ENCODE assay signal across 2 cellular contexts in the genomic region with DNA sequence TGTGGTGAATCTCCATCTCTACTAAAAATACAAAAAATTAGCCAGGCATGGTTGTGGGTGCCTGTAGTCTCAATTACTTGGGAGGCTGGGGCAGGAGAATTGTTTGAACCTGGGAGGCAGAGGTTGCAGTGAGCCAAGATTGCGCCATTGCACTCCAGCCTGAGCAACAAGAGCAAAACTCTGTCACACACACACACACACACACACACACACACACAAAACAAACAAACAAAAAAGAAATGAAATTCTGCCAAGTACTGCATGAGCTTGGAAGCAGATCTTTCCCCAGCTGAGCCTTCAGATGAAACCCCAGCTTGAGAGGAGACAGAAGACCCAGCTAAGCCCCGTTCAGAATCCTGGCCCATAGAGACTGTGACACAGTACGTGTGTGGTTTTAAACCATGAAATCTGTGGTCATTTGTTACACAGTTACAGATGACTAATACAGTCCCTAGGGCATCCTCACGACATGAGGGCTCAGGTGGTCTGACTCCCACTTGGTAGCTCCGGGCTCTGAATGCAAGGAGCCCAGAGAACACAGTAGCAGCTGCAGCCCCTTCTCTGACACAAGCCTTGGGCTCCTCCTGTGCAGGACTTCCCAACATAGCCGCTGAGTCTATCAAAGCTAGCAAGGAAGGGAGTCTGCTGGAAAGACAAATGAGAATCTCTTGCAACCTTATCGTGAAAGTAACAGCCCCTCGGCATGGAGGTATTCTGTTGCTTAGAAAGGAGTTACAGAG.
TF ChIP-seq lines count a peak whose summit lies in the region.

No MANE protein-coding gene starts in this region.

TF ChIP-seq in SK-N-SH, 30 proteins besides CTCF, POLR2A, EP300 and RAD21:
- TF ChIP-seq, protein P1, sequence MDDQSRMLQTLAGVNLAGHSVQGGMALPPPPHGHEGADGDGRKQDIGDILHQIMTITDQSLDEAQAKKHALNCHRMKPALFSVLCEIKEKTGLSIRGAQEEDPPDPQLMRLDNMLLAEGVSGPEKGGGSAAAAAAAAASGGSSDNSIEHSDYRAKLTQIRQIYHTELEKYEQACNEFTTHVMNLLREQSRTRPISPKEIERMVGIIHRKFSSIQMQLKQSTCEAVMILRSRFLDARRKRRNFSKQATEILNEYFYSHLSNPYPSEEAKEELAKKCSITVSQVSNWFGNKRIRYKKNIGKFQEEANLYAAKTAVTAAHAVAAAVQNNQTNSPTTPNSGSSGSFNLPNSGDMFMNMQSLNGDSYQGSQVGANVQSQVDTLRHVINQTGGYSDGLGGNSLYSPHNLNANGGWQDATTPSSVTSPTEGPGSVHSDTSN (IDR thresholded peaks at IDR 0.05): no peak
- no peak for TF ChIP-seq POLR2AphosphoS5 (IDR thresholded peaks at IDR 0.05; ENCODE audit: low read depth, low read length)
- TF ChIP-seq, protein P2, sequence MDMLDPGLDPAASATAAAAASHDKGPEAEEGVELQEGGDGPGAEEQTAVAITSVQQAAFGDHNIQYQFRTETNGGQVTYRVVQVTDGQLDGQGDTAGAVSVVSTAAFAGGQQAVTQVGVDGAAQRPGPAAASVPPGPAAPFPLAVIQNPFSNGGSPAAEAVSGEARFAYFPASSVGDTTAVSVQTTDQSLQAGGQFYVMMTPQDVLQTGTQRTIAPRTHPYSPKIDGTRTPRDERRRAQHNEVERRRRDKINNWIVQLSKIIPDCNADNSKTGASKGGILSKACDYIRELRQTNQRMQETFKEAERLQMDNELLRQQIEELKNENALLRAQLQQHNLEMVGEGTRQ (IDR thresholded peaks at IDR 0.05; ENCODE audit: borderline replicate concordance, low read depth, low read length): no peak
- no peak for TF ChIP-seq NRF1 (IDR thresholded peaks at IDR 0.05; ENCODE audit: low read depth, low read length)
- TF ChIP-seq EZH2phosphoT487 (IDR thresholded peaks at IDR 0.05; ENCODE audit: borderline replicate concordance, low read depth): no peak
- TF ChIP-seq NFIC (IDR thresholded peaks at IDR 0.05; ENCODE audit: borderline replicate concordance): no peak
- TF ChIP-seq RFX5 (IDR thresholded peaks at IDR 0.05; ENCODE audit: low read length): no peak
- TF ChIP-seq, protein P3, sequence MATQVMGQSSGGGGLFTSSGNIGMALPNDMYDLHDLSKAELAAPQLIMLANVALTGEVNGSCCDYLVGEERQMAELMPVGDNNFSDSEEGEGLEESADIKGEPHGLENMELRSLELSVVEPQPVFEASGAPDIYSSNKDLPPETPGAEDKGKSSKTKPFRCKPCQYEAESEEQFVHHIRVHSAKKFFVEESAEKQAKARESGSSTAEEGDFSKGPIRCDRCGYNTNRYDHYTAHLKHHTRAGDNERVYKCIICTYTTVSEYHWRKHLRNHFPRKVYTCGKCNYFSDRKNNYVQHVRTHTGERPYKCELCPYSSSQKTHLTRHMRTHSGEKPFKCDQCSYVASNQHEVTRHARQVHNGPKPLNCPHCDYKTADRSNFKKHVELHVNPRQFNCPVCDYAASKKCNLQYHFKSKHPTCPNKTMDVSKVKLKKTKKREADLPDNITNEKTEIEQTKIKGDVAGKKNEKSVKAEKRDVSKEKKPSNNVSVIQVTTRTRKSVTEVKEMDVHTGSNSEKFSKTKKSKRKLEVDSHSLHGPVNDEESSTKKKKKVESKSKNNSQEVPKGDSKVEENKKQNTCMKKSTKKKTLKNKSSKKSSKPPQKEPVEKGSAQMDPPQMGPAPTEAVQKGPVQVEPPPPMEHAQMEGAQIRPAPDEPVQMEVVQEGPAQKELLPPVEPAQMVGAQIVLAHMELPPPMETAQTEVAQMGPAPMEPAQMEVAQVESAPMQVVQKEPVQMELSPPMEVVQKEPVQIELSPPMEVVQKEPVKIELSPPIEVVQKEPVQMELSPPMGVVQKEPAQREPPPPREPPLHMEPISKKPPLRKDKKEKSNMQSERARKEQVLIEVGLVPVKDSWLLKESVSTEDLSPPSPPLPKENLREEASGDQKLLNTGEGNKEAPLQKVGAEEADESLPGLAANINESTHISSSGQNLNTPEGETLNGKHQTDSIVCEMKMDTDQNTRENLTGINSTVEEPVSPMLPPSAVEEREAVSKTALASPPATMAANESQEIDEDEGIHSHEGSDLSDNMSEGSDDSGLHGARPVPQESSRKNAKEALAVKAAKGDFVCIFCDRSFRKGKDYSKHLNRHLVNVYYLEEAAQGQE (IDR thresholded peaks at IDR 0.05; ENCODE audit: low read depth, low read length): no peak
- no peak for TF ChIP-seq TCF12 (IDR thresholded peaks at IDR 0.05)
- TF ChIP-seq FOXM1 (IDR thresholded peaks at IDR 0.05; ENCODE audit: low read depth): no peak
- no peak for TF ChIP-seq TAF1 (IDR thresholded peaks at IDR 0.05; ENCODE audit: borderline replicate concordance, low read depth, low read length)
- TF ChIP-seq MEF2A (IDR thresholded peaks at IDR 0.05; ENCODE audit: borderline replicate concordance, low read depth): no peak
- TF ChIP-seq CHD2 (IDR thresholded peaks at IDR 0.05; ENCODE audit: low read length, partially characterized antibody): no peak
- TF ChIP-seq FOXJ3 (CRISPR knock-in tag; IDR thresholded peaks at IDR 0.05): no peak

TF ChIP-seq in SK-N-SH treated with all-trans-retinoic acid at 6 μM for 48 hours, 23 proteins besides CTCF, POLR2A, EP300 and RAD21 (continued from another document):
- TF ChIP-seq, protein P4, sequence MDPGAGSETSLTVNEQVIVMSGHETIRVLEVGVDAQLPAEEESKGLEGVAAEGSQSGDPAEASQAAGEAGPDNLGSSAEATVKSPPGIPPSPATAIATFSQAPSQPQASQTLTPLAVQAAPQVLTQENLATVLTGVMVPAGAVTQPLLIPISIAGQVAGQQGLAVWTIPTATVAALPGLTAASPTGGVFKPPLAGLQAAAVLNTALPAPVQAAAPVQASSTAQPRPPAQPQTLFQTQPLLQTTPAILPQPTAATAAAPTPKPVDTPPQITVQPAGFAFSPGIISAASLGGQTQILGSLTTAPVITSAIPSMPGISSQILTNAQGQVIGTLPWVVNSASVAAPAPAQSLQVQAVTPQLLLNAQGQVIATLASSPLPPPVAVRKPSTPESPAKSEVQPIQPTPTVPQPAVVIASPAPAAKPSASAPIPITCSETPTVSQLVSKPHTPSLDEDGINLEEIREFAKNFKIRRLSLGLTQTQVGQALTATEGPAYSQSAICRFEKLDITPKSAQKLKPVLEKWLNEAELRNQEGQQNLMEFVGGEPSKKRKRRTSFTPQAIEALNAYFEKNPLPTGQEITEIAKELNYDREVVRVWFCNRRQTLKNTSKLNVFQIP (CRISPR knock-in tag; IDR thresholded peaks at IDR 0.05; ENCODE audit: borderline replicate concordance, low read depth): no peak
- no peak for TF ChIP-seq PPARA (CRISPR knock-in tag; IDR thresholded peaks at IDR 0.05; ENCODE audit: borderline replicate concordance)
- no peak for TF ChIP-seq ZNF8 (CRISPR knock-in tag; IDR thresholded peaks at IDR 0.05)
- TF ChIP-seq ARNTL (CRISPR knock-in tag; IDR thresholded peaks at IDR 0.05; ENCODE audit: borderline replicate concordance, low read depth): no peak
- TF ChIP-seq, protein P5, sequence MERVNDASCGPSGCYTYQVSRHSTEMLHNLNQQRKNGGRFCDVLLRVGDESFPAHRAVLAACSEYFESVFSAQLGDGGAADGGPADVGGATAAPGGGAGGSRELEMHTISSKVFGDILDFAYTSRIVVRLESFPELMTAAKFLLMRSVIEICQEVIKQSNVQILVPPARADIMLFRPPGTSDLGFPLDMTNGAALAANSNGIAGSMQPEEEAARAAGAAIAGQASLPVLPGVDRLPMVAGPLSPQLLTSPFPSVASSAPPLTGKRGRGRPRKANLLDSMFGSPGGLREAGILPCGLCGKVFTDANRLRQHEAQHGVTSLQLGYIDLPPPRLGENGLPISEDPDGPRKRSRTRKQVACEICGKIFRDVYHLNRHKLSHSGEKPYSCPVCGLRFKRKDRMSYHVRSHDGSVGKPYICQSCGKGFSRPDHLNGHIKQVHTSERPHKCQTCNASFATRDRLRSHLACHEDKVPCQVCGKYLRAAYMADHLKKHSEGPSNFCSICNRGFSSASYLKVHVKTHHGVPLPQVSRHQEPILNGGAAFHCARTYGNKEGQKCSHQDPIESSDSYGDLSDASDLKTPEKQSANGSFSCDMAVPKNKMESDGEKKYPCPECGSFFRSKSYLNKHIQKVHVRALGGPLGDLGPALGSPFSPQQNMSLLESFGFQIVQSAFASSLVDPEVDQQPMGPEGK (CRISPR knock-in tag; IDR thresholded peaks at IDR 0.05; ENCODE audit: borderline replicate concordance): no peak
- no peak for TF ChIP-seq CSDC2 (CRISPR knock-in tag; IDR thresholded peaks at IDR 0.05)
- no peak for TF ChIP-seq RARB (CRISPR knock-in tag; IDR thresholded peaks at IDR 0.05)
- no peak for TF ChIP-seq ISL1 (CRISPR knock-in tag; IDR thresholded peaks at IDR 0.05)
- TF ChIP-seq, protein P6, sequence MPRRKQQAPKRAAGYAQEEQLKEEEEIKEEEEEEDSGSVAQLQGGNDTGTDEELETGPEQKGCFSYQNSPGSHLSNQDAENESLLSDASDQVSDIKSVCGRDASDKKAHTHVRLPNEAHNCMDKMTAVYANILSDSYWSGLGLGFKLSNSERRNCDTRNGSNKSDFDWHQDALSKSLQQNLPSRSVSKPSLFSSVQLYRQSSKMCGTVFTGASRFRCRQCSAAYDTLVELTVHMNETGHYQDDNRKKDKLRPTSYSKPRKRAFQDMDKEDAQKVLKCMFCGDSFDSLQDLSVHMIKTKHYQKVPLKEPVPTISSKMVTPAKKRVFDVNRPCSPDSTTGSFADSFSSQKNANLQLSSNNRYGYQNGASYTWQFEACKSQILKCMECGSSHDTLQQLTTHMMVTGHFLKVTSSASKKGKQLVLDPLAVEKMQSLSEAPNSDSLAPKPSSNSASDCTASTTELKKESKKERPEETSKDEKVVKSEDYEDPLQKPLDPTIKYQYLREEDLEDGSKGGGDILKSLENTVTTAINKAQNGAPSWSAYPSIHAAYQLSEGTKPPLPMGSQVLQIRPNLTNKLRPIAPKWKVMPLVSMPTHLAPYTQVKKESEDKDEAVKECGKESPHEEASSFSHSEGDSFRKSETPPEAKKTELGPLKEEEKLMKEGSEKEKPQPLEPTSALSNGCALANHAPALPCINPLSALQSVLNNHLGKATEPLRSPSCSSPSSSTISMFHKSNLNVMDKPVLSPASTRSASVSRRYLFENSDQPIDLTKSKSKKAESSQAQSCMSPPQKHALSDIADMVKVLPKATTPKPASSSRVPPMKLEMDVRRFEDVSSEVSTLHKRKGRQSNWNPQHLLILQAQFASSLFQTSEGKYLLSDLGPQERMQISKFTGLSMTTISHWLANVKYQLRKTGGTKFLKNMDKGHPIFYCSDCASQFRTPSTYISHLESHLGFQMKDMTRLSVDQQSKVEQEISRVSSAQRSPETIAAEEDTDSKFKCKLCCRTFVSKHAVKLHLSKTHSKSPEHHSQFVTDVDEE (CRISPR knock-in tag; IDR thresholded peaks at IDR 0.05): no peak
- no peak for TF ChIP-seq TCF4 (CRISPR knock-in tag; IDR thresholded peaks at IDR 0.05; ENCODE audit: borderline replicate concordance)
- no peak for TF ChIP-seq SNAI2 (CRISPR knock-in tag; IDR thresholded peaks at IDR 0.05)
